In the genomic region with DNA sequence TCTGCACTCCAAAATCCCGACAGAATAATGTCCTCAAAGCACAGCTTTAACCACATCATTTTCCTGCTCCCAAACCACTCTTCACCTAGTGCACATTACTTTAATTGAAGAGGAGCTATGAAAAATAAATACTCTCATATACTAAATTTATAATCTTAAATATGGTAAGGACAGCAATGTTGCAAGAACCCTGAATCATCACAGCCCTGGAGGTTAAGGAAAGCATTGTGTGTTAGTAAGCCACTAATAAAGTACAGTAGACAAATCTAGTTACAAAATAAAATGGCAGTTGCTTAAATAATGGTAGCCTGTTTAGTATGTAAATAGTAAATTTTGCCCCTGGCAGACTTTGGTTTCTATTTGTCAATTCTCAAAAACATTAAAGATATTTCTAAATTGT, we compare ENCODE assay signal across 16 cellular contexts. TPM values are rescaled to one million over a fixed set of nuclear protein-coding genes. Genes with fewer than 3 reads are reported as not detected.
A peak's percentile ranks its signal among the peaks of the same experiment; 100 is the strongest.
DNase-seq lines count a peak whose midpoint lies in the region; ATAC-seq and TF ChIP-seq lines count a peak whose summit lies in the region.
"Had no signal": no experiment of that assay in that cellular context is flagged by ENCODE, and none has a peak within 500 bp of the region (broad histone marks: within the 10 kb centered on the region; RNA-seq: fewer than 3 reads in every experiment).

No MANE protein-coding gene starts in this region.

- no peaks in the 10 kb centered on the region for H3F3A ChIP-seq in PC-3 (ENCODE audit: low read length, unreplicated experiment)

- no peak for ATAC-seq in PC-3
- no peak for ATAC-seq in effector memory CD8-positive, alpha-beta T cell (replicated peaks)

- H3K27me3 ChIP-seq in PC-3 (ENCODE audit: low read length) = no peaks in the 10 kb centered on the region
- H3K27me3 ChIP-seq: BLaER1 had no signal

- no TSS peak for BruUV-seq in PC-3 (replicated peaks; lab: Mats Ljungman, UMichigan)

- no peaks in the 10 kb centered on the region for H3K27me3 Mint-ChIP-seq in neural crest cell (ENCODE audit: low read depth)
- H3K27me3 Mint-ChIP-seq in effector memory CD8-positive, alpha-beta T cell = no peaks in the 10 kb centered on the region
- H3K27me3 Mint-ChIP-seq: CD8-positive, alpha-beta memory T cell had no signal

- no peaks in the 10 kb centered on the region for H3K4me1 Mint-ChIP-seq in neural crest cell
- H3K4me1 Mint-ChIP-seq in effector memory CD8-positive, alpha-beta T cell (ENCODE audit: low read depth in 2 of 2) = no peaks in the 10 kb centered on the region
- H3K4me1 Mint-ChIP-seq: CD8-positive, alpha-beta memory T cell had no signal

- no peak overlapping the region for H2AFZ ChIP-seq in PC-3 (ENCODE audit: low read length)

- intact Hi-C loops in PC-3 (cut with micrococcal nuclease) = no loop called here

- no peak overlapping the region for H3K27ac ChIP-seq in PC-3 (ENCODE audit: low read length)
- H3K27ac ChIP-seq: BLaER1 had no signal

- no peak overlapping the region for H3K4me3 Mint-ChIP-seq in neural crest cell
- H3K4me3 Mint-ChIP-seq in effector memory CD8-positive, alpha-beta T cell = no peak overlapping the region
- H3K4me3 Mint-ChIP-seq: CD8-positive, alpha-beta memory T cell had no signal

- H3K4me3 ChIP-seq in PC-3 (ENCODE audit: low read length) = no peak overlapping the region
- H3K4me3 ChIP-seq in cardiac fibroblast (replicated peaks in 1 of 2; ENCODE audit: low read depth in 2 of 2, low read length in 2 of 2) = no peak overlapping the region
- H3K4me3 ChIP-seq in fibroblast of mammary gland (ENCODE audit: control insufficient read depth, low read depth, low read length) = no peak overlapping the region
- H3K4me3 ChIP-seq: BLaER1, HAP-1 had no signal

- TF ChIP-seq CTCF in PC-3 (conservative IDR thresholded peaks at IDR 0.05; ENCODE audit: low read depth, low read length) (no peak), cardiac fibroblast (IDR thresholded peaks at IDR 0.05; ENCODE audit: low read depth, low read length) (no peak), fibroblast of mammary gland (conservative IDR thresholded peaks at IDR 0.05; ENCODE audit: control insufficient read depth, insufficient read depth, low read depth, low read length) (no peak), neural crest cell (conservative IDR thresholded peaks at IDR 0.05) (no peak)

- peak overlapping the region; percentile 55 for H3K27ac Mint-ChIP-seq in neural crest cell (ENCODE audit: unreplicated experiment)
- no peak overlapping the region for H3K27ac Mint-ChIP-seq in effector memory CD8-positive, alpha-beta T cell
- H3K27ac Mint-ChIP-seq: CD8-positive, alpha-beta memory T cell had no signal

- H3K36me3 ChIP-seq in PC-3 (ENCODE audit: low read depth, low read length) = no peaks in the 10 kb centered on the region
- H3K36me3 ChIP-seq: BLaER1, HAP-1 had no signal

- no peak overlapping the region for H3K9ac ChIP-seq in PC-3 (ENCODE audit: low read length)
- H3K9ac ChIP-seq: BLaER1 had no signal

- no peaks in the 10 kb centered on the region for H3K79me2 ChIP-seq in PC-3 (ENCODE audit: low read length)

- DNase-seq in PC-3 = peak; percentile 27
- DNase-seq in cardiac fibroblast (ENCODE audit: low read depth in 2 of 2) = peak; percentile 0 to 50
- peak; percentile 4 for DNase-seq in fibroblast of mammary gland (ENCODE audit: low read depth)
- DNase-seq in neural crest cell (ENCODE audit: low read depth, low spot score) = no peak
- no peak for DNase-seq in COLO829 (ENCODE audit: low spot score)
- no peak for DNase-seq in effector memory CD8-positive, alpha-beta T cell
- no peak for DNase-seq in NCI-H82 treated with DMSO at 0.1 percent for 48 hours (lab: John Stamatoyannopoulos, UW; ENCODE audit: unreplicated experiment)
- DNase-seq: 8988T; AML-193; CD8-positive, alpha-beta memory T cell; DMS53; GF-D8 had no signal

- H3K4me2 ChIP-seq in PC-3 (ENCODE audit: low read length) = no peak overlapping the region
- H3K4me2 ChIP-seq: BLaER1 had no signal

- H3K4me1 ChIP-seq in PC-3 (ENCODE audit: insufficient read depth, low read length) = peaks cover 12% of the 10 kb centered on the region; the same call in 1 of the 2 replicates
- H3K4me1 ChIP-seq: BLaER1, HAP-1 had no signal

- no peaks in the 10 kb centered on the region for H3K9me3 Mint-ChIP-seq in neural crest cell
- H3K9me3 Mint-ChIP-seq in effector memory CD8-positive, alpha-beta T cell = peaks cover 0 to 10% of the 10 kb centered on the region in 2 donors

- no peaks in the 10 kb centered on the region for H4K20me1 ChIP-seq in PC-3 (ENCODE audit: low read length)
- H4K20me1 ChIP-seq: BLaER1 had no signal

- no peaks in the 10 kb centered on the region for H3K9me3 ChIP-seq in PC-3 (ENCODE audit: low read length)
- H3K9me3 ChIP-seq: BLaER1, HAP-1 had no signal

- POLR2A ChIA-PET in PC-3 (lab: Charles Lee; ENCODE audit: unreplicated experiment) = interaction anchor here (0.5 kb wide), 1 partner anchor 9 kb away, joined by 4 read pairs; no protein-coding TSS in a partner anchor

- no peaks in the 10 kb centered on the region for H3K36me3 Mint-ChIP-seq in neural crest cell (ENCODE audit: low read depth)
- H3K36me3 Mint-ChIP-seq in effector memory CD8-positive, alpha-beta T cell (ENCODE audit: insufficient read depth) = no peaks in the 10 kb centered on the region
- H3K36me3 Mint-ChIP-seq: CD8-positive, alpha-beta memory T cell had no signal

- H3K9me2 ChIP-seq in PC-3 (replicated peaks; ENCODE audit: low read length) = no peaks in the 10 kb centered on the region

- CTCF ChIA-PET in PC-3 (lab: Charles Lee) = no interaction called here

RNA-seq across cellular contexts. Expression of gene CCDC178, which starts 27.0 kb away (rescaled TPM):
- total RNA-seq in PC-3 (2014; rRNA removed) (not detected in 2 replicates), neural crest cell (0.42 and 0.82 TPM in 2 replicates)
- total RNA-seq: CD8-positive, alpha-beta memory T cell; H1; HT-29 had no signal

Comparison
In these comparisons a context has a peak if more than half of its experiments do, and no peak if none do; other contexts are left out.
1. DNase-seq: peak in PC-3 (single experiment), cardiac fibroblast (2 of 2) and fibroblast of mammary gland (single experiment); none in neural crest cell (single experiment), COLO829 (single experiment), effector memory CD8-positive, alpha-beta T cell (0 of 3) and NCI-H82 treated with DMSO at 0.1 percent for 48 hours (single experiment).